ENCODE assay signal across 9 cellular contexts in the genomic region with DNA sequence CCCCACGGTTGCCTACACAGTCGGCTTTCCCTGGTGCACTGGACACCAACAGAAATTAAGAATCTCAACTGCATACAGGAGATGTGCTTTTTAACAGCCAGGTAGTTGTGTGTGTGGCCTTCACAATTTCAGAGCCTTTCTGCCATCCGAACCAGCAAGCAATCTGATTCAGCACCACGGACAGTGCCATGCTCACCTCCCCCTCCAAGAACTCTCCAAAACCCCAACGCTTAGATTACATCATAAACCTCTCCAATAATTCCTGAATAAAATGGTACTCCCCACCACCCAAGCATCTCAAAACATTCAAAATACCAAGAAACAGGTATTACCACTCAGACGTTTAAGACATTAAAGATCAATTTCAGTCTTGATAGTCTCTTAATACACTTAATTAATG. TPM values are rescaled to one million over a fixed set of nuclear protein-coding genes. Genes with fewer than 3 reads are reported as not detected.
A peak's percentile ranks its signal among the peaks of the same experiment; 100 is the strongest.
DNase-seq lines count a peak whose midpoint lies in the region; ATAC-seq and TF ChIP-seq lines count a peak whose summit lies in the region.
"Had no signal": no experiment of that assay in that cellular context is flagged by ENCODE, and none has a peak within 500 bp of the region (broad histone marks: within the 10 kb centered on the region; RNA-seq: fewer than 3 reads in every experiment).

No MANE protein-coding gene starts in this region.

- H3K9ac ChIP-seq in mammary epithelial cell (ENCODE audit: insufficient read depth, low read length): no peak overlapping the region

- TF ChIP-seq POLR2A in esophagus muscularis mucosa (IDR thresholded peaks at IDR 0.05; ENCODE audit: low read depth): no peak

- H3K4me1 ChIP-seq in SJCRH30: no peaks in the 10 kb centered on the region
- H3K4me1 ChIP-seq in mammary epithelial cell (ENCODE audit: insufficient read depth, low read length): peaks cover 10% of the 10 kb centered on the region
- peaks cover 30% of the 10 kb centered on the region for H3K4me1 ChIP-seq in mucosa of descending colon (ENCODE audit: low read depth)
- peaks cover 25 to 46% (median 35%) of the 10 kb centered on the region in 4 donors for H3K4me1 ChIP-seq in esophagus muscularis mucosa

- dilution Hi-C loops in mammary epithelial cell (cut with HindIII; ENCODE audit: low sequenced_read_pairs): no loop called here

- H3K27ac ChIP-seq in SJCRH30 (no peak overlapping the region), mammary epithelial cell (ENCODE audit: insufficient read depth, low read depth, low read length) (no peak overlapping the region), esophagus muscularis mucosa (replicated peaks in 1 of 4) (no peak overlapping the region)
- H3K27ac ChIP-seq: thoracic aorta had no signal

- BruUV-seq in mammary epithelial cell (replicated peaks; lab: Mats Ljungman, UMichigan): no TSS peak

- H3K4me3 ChIP-seq in SJCRH30: no peak overlapping the region
- H3K4me3 ChIP-seq in mammary epithelial cell (replicated peaks in 1 of 3; ENCODE audit: insufficient read depth in 1 of 3, low read depth in 2 of 3, low read length in 3 of 3): no peak overlapping the region
- no peak overlapping the region for H3K4me3 ChIP-seq in mucosa of descending colon
- H3K4me3 ChIP-seq in esophagus muscularis mucosa: no peak overlapping the region
- H3K4me3 ChIP-seq: thoracic aorta had no signal

- H2AFZ ChIP-seq in mammary epithelial cell (ENCODE audit: low read depth, low read length): no peak overlapping the region

- no peak for TF ChIP-seq CTCF in mammary epithelial cell (conservative IDR thresholded peaks at IDR 0.05 in 1 of 2, IDR thresholded peaks at IDR 0.05 in 1 of 2; ENCODE audit: extremely low read depth in 1 of 2, insufficient read depth in 1 of 2, low read depth in 1 of 2, low read length in 2 of 2)
- TF ChIP-seq CTCF in mucosa of descending colon (IDR thresholded peaks at IDR 0.05): no peak
- TF ChIP-seq CTCF in esophagus muscularis mucosa (IDR thresholded peaks at IDR 0.05): no peak

- intact Hi-C loops in mammary epithelial cell (cut with micrococcal nuclease): loop anchor here (10.0 kb wide), 1 partner anchor 203 kb away; no protein-coding TSS in a partner anchor
- intact Hi-C loops in mucosa of descending colon (cut with DNase I, micrococcal nuclease): no loop called here
- intact Hi-C loops in esophagus muscularis mucosa (cut with DNase I): no loop called here

- H3K27me3 ChIP-seq in SJCRH30 (no peaks in the 10 kb centered on the region), mammary epithelial cell (ENCODE audit: insufficient read depth, low read length) (no peaks in the 10 kb centered on the region), esophagus muscularis mucosa (no peaks in the 10 kb centered on the region)

- H3K36me3 ChIP-seq in SJCRH30 (peaks cover 26% of the 10 kb centered on the region; the same call in 1 of the 2 replicates), mammary epithelial cell (ENCODE audit: insufficient read depth, low read length) (peaks cover 3% of the 10 kb centered on the region), mucosa of descending colon (ENCODE audit: low read depth) (no peaks in the 10 kb centered on the region), esophagus muscularis mucosa (peaks cover 8 to 32% (median 28%) of the 10 kb centered on the region in 4 donors)

- TF ChIP-seq EP300 in esophagus muscularis mucosa (IDR thresholded peaks at IDR 0.05): no peak

- CTCF ChIA-PET in mammary epithelial cell (lab: Charles Lee; ENCODE audit: low non-redundant PET): no interaction called here

- ATAC-seq in mucosa of descending colon: no peak

- H3K4me2 ChIP-seq in mammary epithelial cell (ENCODE audit: insufficient read depth, low read depth, low read length): no peak overlapping the region

- no peaks in the 10 kb centered on the region for H3K9me3 ChIP-seq in SJCRH30 (replicated peaks)
- H3K9me3 ChIP-seq in mammary epithelial cell (replicated peaks; ENCODE audit: insufficient read depth, low read length): no peaks in the 10 kb centered on the region
- H3K9me3 ChIP-seq in mucosa of descending colon: no peaks in the 10 kb centered on the region
- no peaks in the 10 kb centered on the region for H3K9me3 ChIP-seq in esophagus muscularis mucosa
- H3K9me3 ChIP-seq: thoracic aorta had no signal

- peaks cover 99% of the 10 kb centered on the region for H3K79me2 ChIP-seq in mammary epithelial cell (ENCODE audit: insufficient read depth, low read length)

- in situ Hi-C loops in mammary epithelial cell (cut with MboI; ENCODE audit: low sequenced_read_pairs in 2 of 2): no loop called here

- DNase-seq in GM04504 (ENCODE audit: low read depth) (peak; percentile 12), SJCRH30 (peak; percentile 59 to 74), mammary epithelial cell (peak; percentile 24), mucosa of descending colon (peak in 2 of 3 donors; percentile 55 to 83), cortex of kidney (lab: John Stamatoyannopoulos, UW) (no peak), LoVo (ENCODE audit: low spot score) (no peak), esophagus muscularis mucosa (ENCODE audit: extremely low spot score) (no peak), NCI-H510A treated with DMSO at 0.1 percent for 48 hours (lab: John Stamatoyannopoulos, UW) (no peak)

- 39% methylated on average over 6 of the region's 6 CpGs for WGBS in mammary epithelial cell (ENCODE audit: low coverage, missing lambda C conversion rate)
- WGBS in esophagus muscularis mucosa: 40% methylated on average over 6 of the region's 6 CpGs

- peaks cover 51% of the 10 kb centered on the region for H4K20me1 ChIP-seq in mammary epithelial cell (ENCODE audit: insufficient read depth, low read length)

RNA-seq across cellular contexts. Expression of gene USP7, which starts 31.8 kb away (rescaled TPM):
- 83.7 and 91.7 TPM in 2 replicates for total RNA-seq in SJCRH30 (2014; rRNA removed; shearing (Covaris generic))
- total RNA-seq in mammary epithelial cell: 100 to 1,000 TPM in 1 of 2 donors, 10 to 100 TPM in 1; 52.7 to 113 TPM
- polyA plus RNA-seq in mammary epithelial cell: 14.8 TPM
- polyA minus RNA-seq in mammary epithelial cell: 431 TPM
- total RNA-seq in mucosa of descending colon: 100 to 1,000 TPM; 125 to 144 (median 130) TPM
- 10 to 100 TPM; 67.9 to 84.7 (median 73.3) TPM for total RNA-seq in esophagus muscularis mucosa

RNA-seq across cellular contexts. Expression of gene LITAFD, which starts 49.7 kb away (rescaled TPM):
- total RNA-seq in SJCRH30 (2014; rRNA removed; shearing (Covaris generic)): not detected in 2 replicates
- not detected for total RNA-seq in mammary epithelial cell
- not detected for polyA plus RNA-seq in mammary epithelial cell
- polyA minus RNA-seq in mammary epithelial cell: not detected
- total RNA-seq in mucosa of descending colon: not detected
- total RNA-seq in esophagus muscularis mucosa: not detected
- total RNA-seq: thoracic aorta had no signal

Comparison
In these comparisons a context has a peak if more than half of its experiments do, and no peak if none do; other contexts are left out.
1. DNase-seq: peak in GM04504 (single experiment), SJCRH30 (2 of 2), mammary epithelial cell (single experiment) and mucosa of descending colon (2 of 3); none in cortex of kidney (single experiment), LoVo (single experiment), esophagus muscularis mucosa (single experiment) and NCI-H510A treated with DMSO at 0.1 percent for 48 hours (single experiment).